1 cellular context compared by ENCODE assay signal in the genomic region with DNA sequence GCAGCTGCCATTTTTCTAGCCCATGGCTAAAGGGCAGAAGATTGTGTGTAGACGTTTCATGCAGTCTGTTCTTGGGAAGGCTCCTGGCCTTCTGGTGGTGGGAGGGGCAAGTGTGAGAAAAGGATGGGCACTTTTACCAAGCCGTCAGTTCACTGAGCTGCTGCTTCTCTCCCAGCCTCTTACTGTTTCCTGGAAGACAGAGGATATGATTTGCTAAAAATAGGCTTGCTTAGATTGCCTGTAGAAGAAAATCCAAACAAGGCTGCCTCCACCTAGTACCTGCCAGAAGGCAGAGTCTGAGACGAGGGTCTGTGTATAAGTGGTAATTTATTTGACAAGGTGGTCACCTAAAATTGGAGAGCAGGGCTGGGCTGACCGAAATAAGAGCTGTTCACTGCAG.
TF ChIP-seq lines count a peak whose summit lies in the region.

No MANE protein-coding gene starts in this region.

TF ChIP-seq in GM23338, 12 proteins besides CTCF, POLR2A, EP300 and RAD21:
- TF ChIP-seq NANOG (IDR thresholded peaks at IDR 0.05; ENCODE audit: borderline replicate concordance) (no peak), EZH2 (IDR thresholded peaks at IDR 0.05; ENCODE audit: low read depth, unreplicated experiment) (no peak), ZNF114 (CRISPR knock-in tag; IDR thresholded peaks at IDR 0.05) (no peak), JUNB (IDR thresholded peaks at IDR 0.05; ENCODE audit: unreplicated experiment) (no peak), EZH2phosphoT487 (IDR thresholded peaks at IDR 0.05; ENCODE audit: unreplicated experiment) (no peak), ZNF331 (CRISPR knock-in tag; IDR thresholded peaks at IDR 0.05; ENCODE audit: low read depth) (no peak), POLR2AphosphoS5 (IDR thresholded peaks at IDR 0.05; ENCODE audit: low read depth) (no peak), CREB1 (CRISPR knock-in tag; IDR thresholded peaks at IDR 0.05; ENCODE audit: low read depth) (no peak), STAT1 (IDR thresholded peaks at IDR 0.05; ENCODE audit: unreplicated experiment) (no peak)
- TF ChIP-seq, protein P1, sequence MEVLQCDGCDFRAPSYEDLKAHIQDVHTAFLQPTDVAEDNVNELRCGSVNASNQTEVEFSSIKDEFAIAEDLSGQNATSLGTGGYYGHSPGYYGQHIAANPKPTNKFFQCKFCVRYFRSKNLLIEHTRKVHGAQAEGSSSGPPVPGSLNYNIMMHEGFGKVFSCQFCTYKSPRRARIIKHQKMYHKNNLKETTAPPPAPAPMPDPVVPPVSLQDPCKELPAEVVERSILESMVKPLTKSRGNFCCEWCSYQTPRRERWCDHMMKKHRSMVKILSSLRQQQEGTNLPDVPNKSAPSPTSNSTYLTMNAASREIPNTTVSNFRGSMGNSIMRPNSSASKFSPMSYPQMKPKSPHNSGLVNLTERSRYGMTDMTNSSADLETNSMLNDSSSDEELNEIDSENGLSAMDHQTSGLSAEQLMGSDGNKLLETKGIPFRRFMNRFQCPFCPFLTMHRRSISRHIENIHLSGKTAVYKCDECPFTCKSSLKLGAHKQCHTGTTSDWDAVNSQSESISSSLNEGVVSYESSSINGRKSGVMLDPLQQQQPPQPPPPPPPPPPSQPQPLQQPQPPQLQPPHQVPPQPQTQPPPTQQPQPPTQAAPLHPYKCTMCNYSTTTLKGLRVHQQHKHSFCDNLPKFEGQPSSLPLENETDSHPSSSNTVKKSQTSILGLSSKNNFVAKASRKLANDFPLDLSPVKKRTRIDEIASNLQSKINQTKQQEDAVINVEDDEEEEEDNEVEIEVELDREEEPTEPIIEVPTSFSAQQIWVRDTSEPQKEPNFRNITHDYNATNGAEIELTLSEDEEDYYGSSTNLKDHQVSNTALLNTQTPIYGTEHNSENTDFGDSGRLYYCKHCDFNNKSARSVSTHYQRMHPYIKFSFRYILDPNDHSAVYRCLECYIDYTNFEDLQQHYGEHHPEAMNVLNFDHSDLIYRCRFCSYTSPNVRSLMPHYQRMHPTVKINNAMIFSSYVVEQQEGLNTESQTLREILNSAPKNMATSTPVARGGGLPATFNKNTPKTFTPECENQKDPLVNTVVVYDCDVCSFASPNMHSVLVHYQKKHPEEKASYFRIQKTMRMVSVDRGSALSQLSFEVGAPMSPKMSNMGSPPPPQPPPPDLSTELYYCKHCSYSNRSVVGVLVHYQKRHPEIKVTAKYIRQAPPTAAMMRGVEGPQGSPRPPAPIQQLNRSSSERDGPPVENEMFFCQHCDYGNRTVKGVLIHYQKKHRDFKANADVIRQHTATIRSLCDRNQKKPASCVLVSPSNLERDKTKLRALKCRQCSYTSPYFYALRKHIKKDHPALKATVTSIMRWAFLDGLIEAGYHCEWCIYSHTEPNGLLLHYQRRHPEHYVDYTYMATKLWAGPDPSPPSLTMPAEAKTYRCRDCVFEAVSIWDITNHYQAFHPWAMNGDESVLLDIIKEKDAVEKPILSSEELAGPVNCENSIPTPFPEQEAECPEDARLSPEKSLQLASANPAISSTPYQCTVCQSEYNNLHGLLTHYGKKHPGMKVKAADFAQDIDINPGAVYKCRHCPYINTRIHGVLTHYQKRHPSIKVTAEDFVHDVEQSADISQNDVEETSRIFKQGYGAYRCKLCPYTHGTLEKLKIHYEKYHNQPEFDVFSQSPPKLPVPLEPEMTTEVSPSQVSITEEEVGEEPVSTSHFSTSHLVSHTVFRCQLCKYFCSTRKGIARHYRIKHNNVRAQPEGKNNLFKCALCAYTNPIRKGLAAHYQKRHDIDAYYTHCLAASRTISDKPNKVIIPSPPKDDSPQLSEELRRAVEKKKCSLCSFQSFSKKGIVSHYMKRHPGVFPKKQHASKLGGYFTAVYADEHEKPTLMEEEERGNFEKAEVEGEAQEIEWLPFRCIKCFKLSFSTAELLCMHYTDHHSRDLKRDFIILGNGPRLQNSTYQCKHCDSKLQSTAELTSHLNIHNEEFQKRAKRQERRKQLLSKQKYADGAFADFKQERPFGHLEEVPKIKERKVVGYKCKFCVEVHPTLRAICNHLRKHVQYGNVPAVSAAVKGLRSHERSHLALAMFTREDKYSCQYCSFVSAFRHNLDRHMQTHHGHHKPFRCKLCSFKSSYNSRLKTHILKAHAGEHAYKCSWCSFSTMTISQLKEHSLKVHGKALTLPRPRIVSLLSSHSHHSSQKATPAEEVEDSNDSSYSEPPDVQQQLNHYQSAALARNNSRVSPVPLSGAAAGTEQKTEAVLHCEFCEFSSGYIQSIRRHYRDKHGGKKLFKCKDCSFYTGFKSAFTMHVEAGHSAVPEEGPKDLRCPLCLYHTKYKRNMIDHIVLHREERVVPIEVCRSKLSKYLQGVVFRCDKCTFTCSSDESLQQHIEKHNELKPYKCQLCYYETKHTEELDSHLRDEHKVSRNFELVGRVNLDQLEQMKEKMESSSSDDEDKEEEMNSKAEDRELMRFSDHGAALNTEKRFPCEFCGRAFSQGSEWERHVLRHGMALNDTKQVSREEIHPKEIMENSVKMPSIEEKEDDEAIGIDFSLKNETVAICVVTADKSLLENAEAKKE (CRISPR knock-in tag; IDR thresholded peaks at IDR 0.05) = no peak
- TF ChIP-seq, protein P2, sequence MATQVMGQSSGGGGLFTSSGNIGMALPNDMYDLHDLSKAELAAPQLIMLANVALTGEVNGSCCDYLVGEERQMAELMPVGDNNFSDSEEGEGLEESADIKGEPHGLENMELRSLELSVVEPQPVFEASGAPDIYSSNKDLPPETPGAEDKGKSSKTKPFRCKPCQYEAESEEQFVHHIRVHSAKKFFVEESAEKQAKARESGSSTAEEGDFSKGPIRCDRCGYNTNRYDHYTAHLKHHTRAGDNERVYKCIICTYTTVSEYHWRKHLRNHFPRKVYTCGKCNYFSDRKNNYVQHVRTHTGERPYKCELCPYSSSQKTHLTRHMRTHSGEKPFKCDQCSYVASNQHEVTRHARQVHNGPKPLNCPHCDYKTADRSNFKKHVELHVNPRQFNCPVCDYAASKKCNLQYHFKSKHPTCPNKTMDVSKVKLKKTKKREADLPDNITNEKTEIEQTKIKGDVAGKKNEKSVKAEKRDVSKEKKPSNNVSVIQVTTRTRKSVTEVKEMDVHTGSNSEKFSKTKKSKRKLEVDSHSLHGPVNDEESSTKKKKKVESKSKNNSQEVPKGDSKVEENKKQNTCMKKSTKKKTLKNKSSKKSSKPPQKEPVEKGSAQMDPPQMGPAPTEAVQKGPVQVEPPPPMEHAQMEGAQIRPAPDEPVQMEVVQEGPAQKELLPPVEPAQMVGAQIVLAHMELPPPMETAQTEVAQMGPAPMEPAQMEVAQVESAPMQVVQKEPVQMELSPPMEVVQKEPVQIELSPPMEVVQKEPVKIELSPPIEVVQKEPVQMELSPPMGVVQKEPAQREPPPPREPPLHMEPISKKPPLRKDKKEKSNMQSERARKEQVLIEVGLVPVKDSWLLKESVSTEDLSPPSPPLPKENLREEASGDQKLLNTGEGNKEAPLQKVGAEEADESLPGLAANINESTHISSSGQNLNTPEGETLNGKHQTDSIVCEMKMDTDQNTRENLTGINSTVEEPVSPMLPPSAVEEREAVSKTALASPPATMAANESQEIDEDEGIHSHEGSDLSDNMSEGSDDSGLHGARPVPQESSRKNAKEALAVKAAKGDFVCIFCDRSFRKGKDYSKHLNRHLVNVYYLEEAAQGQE (IDR thresholded peaks at IDR 0.05; ENCODE audit: unreplicated experiment) = no peak
- TF ChIP-seq, protein P3, sequence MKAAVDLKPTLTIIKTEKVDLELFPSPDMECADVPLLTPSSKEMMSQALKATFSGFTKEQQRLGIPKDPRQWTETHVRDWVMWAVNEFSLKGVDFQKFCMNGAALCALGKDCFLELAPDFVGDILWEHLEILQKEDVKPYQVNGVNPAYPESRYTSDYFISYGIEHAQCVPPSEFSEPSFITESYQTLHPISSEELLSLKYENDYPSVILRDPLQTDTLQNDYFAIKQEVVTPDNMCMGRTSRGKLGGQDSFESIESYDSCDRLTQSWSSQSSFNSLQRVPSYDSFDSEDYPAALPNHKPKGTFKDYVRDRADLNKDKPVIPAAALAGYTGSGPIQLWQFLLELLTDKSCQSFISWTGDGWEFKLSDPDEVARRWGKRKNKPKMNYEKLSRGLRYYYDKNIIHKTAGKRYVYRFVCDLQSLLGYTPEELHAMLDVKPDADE (IDR thresholded peaks at IDR 0.05) = no peak
